ENCODE assay signal across 8 cellular contexts in genomic region chr11:104968856-104969776, GRCh38. TPM values are rescaled to one million over a fixed set of nuclear protein-coding genes. Genes with fewer than 3 reads are reported as not detected.
A peak's percentile ranks its signal among the peaks of the same experiment; 100 is the strongest.
DNase-seq lines count a peak whose midpoint lies in the region; ATAC-seq, FAIRE-seq and TF ChIP-seq lines count a peak whose summit lies in the region.

No MANE protein-coding gene starts in this region.

- peak; percentile 14 for DNase-seq in activated CD4-positive, alpha-beta T cell treated with anti-CD3 and anti-CD28 coated beads for 36 hours
- no peak for DNase-seq in activated CD4-positive, alpha-beta T cell treated with anti-CD3 and anti-CD28 coated beads for 4 hours
- peak; percentile 20 for DNase-seq in NCI-H2227 treated with DMSO at 0.1 percent for 48 hours (lab: John Stamatoyannopoulos, UW)
- DNase-seq in bronchial epithelial cell (ENCODE audit: low read depth): no peak
- DNase-seq in right lobe of liver: peak; percentile 26 to 57 (median 56)
- DNase-seq in upper lobe of left lung: peak in 1 of 2 donors; percentile 29

- peak overlapping the region; percentile 81 to 92 (median 90) for H3K27ac ChIP-seq in right lobe of liver
- H3K27ac ChIP-seq in upper lobe of left lung: peak overlapping the region; percentile 88 to 93 (median 90)

- peaks cover 23% of the 10 kb centered on the region for H3K9me3 Mint-ChIP-seq in activated CD4-positive, alpha-beta T cell treated with anti-CD3 and anti-CD28 coated beads for 36 hours (ENCODE audit: low read depth)

- H3K27me3 Mint-ChIP-seq in activated CD4-positive, alpha-beta T cell treated with anti-CD3 and anti-CD28 coated beads for 36 hours: no peaks in the 10 kb centered on the region

- peak overlapping the region; percentile 88 for H3K4me3 Mint-ChIP-seq in activated CD4-positive, alpha-beta T cell treated with anti-CD3 and anti-CD28 coated beads for 36 hours

- 62% methylated on average over 5 of the region's 16 CpGs for WGBS in right lobe of liver (ENCODE audit: insufficient coverage, low coverage, low lambda C conversion rate, missing lambda C conversion rate)
- WGBS in upper lobe of left lung, 2 donors: 54 to 64% methylated on average over 5 to 16 of the region's 16 CpGs

- intact Hi-C loops in activated CD4-positive, alpha-beta T cell treated with anti-CD3 and anti-CD28 coated beads for 36 hours (cut with DNase I, micrococcal nuclease): loop anchor here (2.0 to 5.0 kb wide), 3 partner anchors 52 to 262 kb away; partner anchors contain the start of gene CARD16 (in 1 of the 2)
- intact Hi-C loops in right lobe of liver (cut with DNase I): no loop called here

- POLR2A ChIA-PET in activated CD4-positive, alpha-beta T cell treated with anti-CD3 and anti-CD28 coated beads for 36 hours (lab: Charles Lee): no interaction called here

- no peak for ATAC-seq in activated CD4-positive, alpha-beta T cell treated with anti-CD3 and anti-CD28 coated beads for 36 hours
- peak; percentile 54 to 78 (median 70) for ATAC-seq in right lobe of liver
- peak; percentile 73 to 78 for ATAC-seq in upper lobe of left lung (ENCODE audit: low FRiP score in 2 of 2)
- no peak for ATAC-seq in HG02763 (IDR thresholded peaks at IDR 0.05; ENCODE audit: unreplicated experiment)
- no peak for ATAC-seq in HG03571 (IDR thresholded peaks at IDR 0.05; ENCODE audit: unreplicated experiment)

- TF ChIP-seq POLR2A in right lobe of liver (IDR thresholded peaks at IDR 0.05): no peak
- TF ChIP-seq POLR2A in upper lobe of left lung (IDR thresholded peaks at IDR 0.05): peak in 1 of 4 donors; percentile 6

- no peak for TF ChIP-seq EP300 in upper lobe of left lung (IDR thresholded peaks at IDR 0.05)

- H3K4me1 ChIP-seq in right lobe of liver (peaks cover 0 to 25% (median 9%) of the 10 kb centered on the region in 4 donors), upper lobe of left lung (peaks cover 21 to 35% (median 23%) of the 10 kb centered on the region in 4 donors)

- CTCF ChIA-PET in activated CD4-positive, alpha-beta T cell treated with anti-CD3 and anti-CD28 coated beads for 36 hours (lab: Charles Lee): no interaction called here

- FAIRE-seq in bronchial epithelial cell (lab: Jason Lieb, UNC): no peak

- H3K36me3 Mint-ChIP-seq in activated CD4-positive, alpha-beta T cell treated with anti-CD3 and anti-CD28 coated beads for 36 hours (ENCODE audit: low read depth): peaks cover 19% of the 10 kb centered on the region

- H3K4me3 ChIP-seq in bronchial epithelial cell (ENCODE audit: low read depth, low read length): peak overlapping the region; percentile 52
- H3K4me3 ChIP-seq in right lobe of liver: peak overlapping the region; percentile 43 to 60 (median 54)
- H3K4me3 ChIP-seq in upper lobe of left lung: peak overlapping the region in 3 of 4 donors; percentile 44 to 58 (median 54)

- H3K27me3 ChIP-seq in bronchial epithelial cell (ENCODE audit: control insufficient read depth, insufficient read depth, low read length) (no peaks in the 10 kb centered on the region), right lobe of liver (no peaks in the 10 kb centered on the region), upper lobe of left lung (no peaks in the 10 kb centered on the region)

- H3K4me1 Mint-ChIP-seq in activated CD4-positive, alpha-beta T cell treated with anti-CD3 and anti-CD28 coated beads for 36 hours: peaks cover 23% of the 10 kb centered on the region

- TF ChIP-seq CTCF in bronchial epithelial cell (IDR thresholded peaks at IDR 0.05; ENCODE audit: insufficient read depth, low read length, severe bottlenecking) (no peak), right lobe of liver (IDR thresholded peaks at IDR 0.05) (no peak), upper lobe of left lung (IDR thresholded peaks at IDR 0.05) (no peak)

- H3K36me3 ChIP-seq in bronchial epithelial cell (ENCODE audit: control insufficient read depth, insufficient read depth, low read length) (no peaks in the 10 kb centered on the region), right lobe of liver (no peaks in the 10 kb centered on the region), upper lobe of left lung (no peaks in the 10 kb centered on the region)

- H3K9me3 ChIP-seq in right lobe of liver: no peaks in the 10 kb centered on the region
- H3K9me3 ChIP-seq in upper lobe of left lung: peaks cover 0 to 3% (median 0%) of the 10 kb centered on the region in 4 donors

- peak overlapping the region; percentile 96 for H3K27ac Mint-ChIP-seq in activated CD4-positive, alpha-beta T cell treated with anti-CD3 and anti-CD28 coated beads for 36 hours

RNA-seq across cellular contexts. Expression of gene CASP4, which starts 0.7 kb away (rescaled TPM):
- total RNA-seq in activated CD4-positive, alpha-beta T cell treated with anti-CD3 and anti-CD28 coated beads for 36 hours: 10 to 100 TPM; 48.8 to 59.1 TPM
- 172 and 250 TPM in 2 replicates for total RNA-seq in bronchial epithelial cell
- total RNA-seq in right lobe of liver: 100 to 1,000 TPM in 3 of 6 experiments, 10 to 100 TPM in 3; 16.2 to 126 (median 74.8) TPM
- total RNA-seq in upper lobe of left lung: 100 to 1,000 TPM in 4 of 6 donors, 10 to 100 TPM in 2; 86.7 to 157 (median 104) TPM

RNA-seq across cellular contexts. Expression of gene CASP5, which starts 53.9 kb away (rescaled TPM):
- not detected for total RNA-seq in activated CD4-positive, alpha-beta T cell treated with anti-CD3 and anti-CD28 coated beads for 36 hours
- total RNA-seq in bronchial epithelial cell (6.9 TPM in 1 of 2 replicates, not detected in the other), right lobe of liver (under 1 TPM in 3 of 6 experiments, not detected in 3; 0.27 to 0.50 (median 0.35) TPM), upper lobe of left lung (1 to 10 TPM in 4 of 6 donors, not detected in 2; 1.0 to 4.1 (median 3.2) TPM)

Comparison
In these comparisons a context has a peak if more than half of its experiments do, and no peak if none do; other contexts are left out.
1. DNase-seq: peak in activated CD4-positive, alpha-beta T cell treated with anti-CD3 and anti-CD28 coated beads for 36 hours (single experiment), NCI-H2227 treated with DMSO at 0.1 percent for 48 hours (single experiment) and right lobe of liver (3 of 3); none in activated CD4-positive, alpha-beta T cell treated with anti-CD3 and anti-CD28 coated beads for 4 hours (0 of 2) and bronchial epithelial cell (single experiment).
2. ATAC-seq: peak in right lobe of liver (4 of 4) and upper lobe of left lung (2 of 2); none in activated CD4-positive, alpha-beta T cell treated with anti-CD3 and anti-CD28 coated beads for 36 hours (single experiment), HG02763 (single experiment) and HG03571 (single experiment).
3. intact Hi-C loops: an anchor here in activated CD4-positive, alpha-beta T cell treated with anti-CD3 and anti-CD28 coated beads for 36 hours (2.0 to 5.0 kb wide); none called in right lobe of liver.
4. Peak in every context shown above with its lines, with median percentiles within 50 percentile points of each other: H3K4me3 ChIP-seq.